Comparison of ENCODE assay signal across 27 cellular contexts in genomic region chr5:29963956-29964355, GRCh38.
DNase-seq lines count a peak whose midpoint lies in the region; ATAC-seq, FAIRE-seq and TF ChIP-seq lines count a peak whose summit lies in the region.
"Had no signal": no experiment of that assay in that cellular context is flagged by ENCODE, and none has a peak within 500 bp of the region (broad histone marks: within the 10 kb centered on the region; RNA-seq: fewer than 3 reads in every experiment).

No MANE protein-coding gene starts in this region.

- no peak overlapping the region for H2AFZ ChIP-seq in HepG2 (ENCODE audit: low read length)

- intact Hi-C loops in HepG2 (cut with micrococcal nuclease; ENCODE audit: unreplicated experiment), result no loop called here
- intact Hi-C loops in right lobe of liver (cut with DNase I), result no loop called here

- POLR2A ChIA-PET in HepG2 (lab: Yijun Ruan, JAX), result no interaction called here

- no peak for TF ChIP-seq CTCF in HepG2 (CRISPR knock-in tag; IDR thresholded peaks at IDR 0.05)
- TF ChIP-seq CTCF in right lobe of liver (IDR thresholded peaks at IDR 0.05), result no peak

- H3K79me2 ChIP-seq in HepG2 (ENCODE audit: insufficient read depth, low read length), result no peaks in the 10 kb centered on the region

- no peak for TF ChIP-seq POLR2A in HepG2 (IDR thresholded peaks at IDR 0.05; ENCODE audit: insufficient read depth in 1 of 2, low read depth in 2 of 2, low read length in 2 of 2)
- no peak for TF ChIP-seq POLR2A in right lobe of liver (IDR thresholded peaks at IDR 0.05)
- no peak for TF ChIP-seq POLR2A in erythroblast (IDR thresholded peaks at IDR 0.05; ENCODE audit: low read length)

- no peaks in the 10 kb centered on the region for H3K27me3 ChIP-seq in HepG2 (ENCODE audit: control insufficient read depth in 1 of 2, insufficient read depth in 2 of 2, low read length in 2 of 2)
- H3K27me3 ChIP-seq in right lobe of liver, result no peaks in the 10 kb centered on the region
- H3K27me3 ChIP-seq: BLaER1 treated with 17β-estradiol and CSF1 and Interleukin-3, amounts not matched to agents 10 nM and 100 nM; body of pancreas; MG63; thyroid gland had no signal

- FAIRE-seq in HepG2 (lab: Jason Lieb, UNC), result no peak
- FAIRE-seq: keratinocyte, small intestine had no signal

- CTCF ChIA-PET in HepG2 (lab: Yijun Ruan, JAX; ENCODE audit: low intra/inter-chr PET ratio, low total read pairs), result no interaction called here

- in situ Hi-C loops in HepG2 (cut with HindIII; ENCODE audit: extremely low pct_ligation_motif_present, low pct_unique_long_range_greater_than_20kb), result no loop called here
- in situ Hi-C loops in SK-MEL-5 (cut with HindIII; ENCODE audit: low pct_unique_long_range_greater_than_20kb, low sequenced_read_pairs), result no loop called here

- no peak overlapping the region for H3K9ac ChIP-seq in HepG2 (ENCODE audit: insufficient read depth, low read depth, low read length)
- H3K9ac ChIP-seq: BLaER1 treated with 17β-estradiol and CSF1 and Interleukin-3, amounts not matched to agents 10 nM and 100 nM had no signal

- H4K20me1 ChIP-seq in HepG2 (ENCODE audit: insufficient read depth, low read length), result no peaks in the 10 kb centered on the region
- H4K20me1 ChIP-seq: BLaER1 treated with 17β-estradiol and CSF1 and Interleukin-3, amounts not matched to agents 10 nM and 100 nM had no signal

- TF ChIP-seq RAD21 in HepG2 (CRISPR knock-in tag; IDR thresholded peaks at IDR 0.05), result no peak

- DNase-seq in HepG2 (ENCODE audit: low spot score) (no peak), right lobe of liver (no peak), SK-MEL-5 (ENCODE audit: low read depth, low spot score) (peak; percentile 29), erythroblast (lab: John Stamatoyannopoulos, UW) (peak; percentile 2 to 8), NCI-H128 (lab: John Stamatoyannopoulos, UW; ENCODE audit: unreplicated experiment) (no peak), GM19240 (ENCODE audit: insufficient read length, low spot score) (no peak)
- DNase-seq: activated B cell treated with CpG ODN at 0.5 μM for 24 hours; activated CD4-positive, alpha-beta T cell treated with anti-CD3 and anti-CD28 coated beads, Interleukin-2, amount 50 U/mL, for 1 hour; activated naive CD8-positive, alpha-beta T cell treated with anti-CD3 and anti-CD28 coated beads, Interleukin-2, amount 50 U/mL, for 24 hours; activated T-cell treated with anti-CD3 and anti-CD28 coated beads, Interleukin-2, amount 50 U/mL, for 4 hours; body of pancreas; DMS79 treated with DMSO at 0.1 percent for 48 hours; HFFc6; IMR-90; MG63; NCI-H1417 treated with DMSO at 0.1 percent for 48 hours; NCI-H82; small intestine; stimulated activated CD8-positive, alpha-beta memory T cell treated with anti-CD3 and anti-CD28 coated beads, Interleukin-4, amount 100 ng/mL, for 48 hours; stimulated activated naive CD8-positive, alpha-beta T cell treated with anti-CD3 and anti-CD28 coated beads, Interleukin-15, amount 100 ng/mL, for 72 hours; thyroid gland had no signal

- TF ChIP-seq EP300 in HepG2 (IDR thresholded peaks at IDR 0.05; ENCODE audit: low read depth in 2 of 2, low read length in 2 of 2) (no peak), HepG2 (CRISPR knock-in tag; IDR thresholded peaks at IDR 0.05; ENCODE audit: borderline replicate concordance) (no peak)

- H3K27ac ChIP-seq in HepG2 (ENCODE audit: extremely low read length, insufficient read depth, low read length), result no peak overlapping the region
- H3K27ac ChIP-seq in right lobe of liver, result no peak overlapping the region
- H3K27ac ChIP-seq: BLaER1 treated with 17β-estradiol and CSF1 and Interleukin-3, amounts not matched to agents 10 nM and 100 nM; body of pancreas; thyroid gland had no signal

- H3K36me3 ChIP-seq in HepG2 (replicated peaks in 1 of 2; ENCODE audit: control insufficient read depth in 1 of 2, insufficient read depth in 2 of 2, low read length in 2 of 2) (no peaks in the 10 kb centered on the region), right lobe of liver (no peaks in the 10 kb centered on the region)
- H3K36me3 ChIP-seq: BLaER1 treated with 17β-estradiol and CSF1 and Interleukin-3, amounts not matched to agents 10 nM and 100 nM; MG63; thyroid gland had no signal

- ATAC-seq in HepG2, result no peak
- ATAC-seq in right lobe of liver, result no peak
- ATAC-seq in HG03442 (IDR thresholded peaks at IDR 0.05; ENCODE audit: unreplicated experiment), result no peak
- no peak for ATAC-seq in HG03354 (IDR thresholded peaks at IDR 0.05; ENCODE audit: poor library complexity, severe bottlenecking, unreplicated experiment)
- ATAC-seq: activated naive CD8-positive, alpha-beta T cell treated with anti-CD3 and anti-CD28 coated beads, Interleukin-2, amount 50 U/mL, for 24 hours; activated T-cell treated with anti-CD3 and anti-CD28 coated beads, Interleukin-2, amount 50 U/mL, for 4 hours; body of pancreas; natural killer cell treated with Interleukin-12 subunit alpha and Interleukin-12 subunit beta and Interleukin-15 and Interleukin-18, amount 100 ng/mL, for 72 hours; stimulated activated naive CD8-positive, alpha-beta T cell treated with anti-CD3 and anti-CD28 coated beads, Interleukin-15, amount 100 ng/mL, for 72 hours had no signal

- 1% methylated on average over 3 of the region's 3 CpGs for WGBS in HepG2 (ENCODE audit: low lambda C conversion rate)
- WGBS in right lobe of liver (ENCODE audit: insufficient coverage, low coverage, low lambda C conversion rate, missing lambda C conversion rate), result 42% methylated on average over 3 of the region's 3 CpGs

- H3K4me3 ChIP-seq in HepG2 (replicated peaks in 1 of 3; ENCODE audit: insufficient read depth in 1 of 3, low read depth in 2 of 3, low read length in 3 of 3) (no peak overlapping the region), right lobe of liver (no peak overlapping the region)
- H3K4me3 ChIP-seq: BLaER1 treated with 17β-estradiol and CSF1 and Interleukin-3, amounts not matched to agents 10 nM and 100 nM; body of pancreas; lung; MG63; thyroid gland had no signal

- H3K9me3 ChIP-seq in HepG2 (ENCODE audit: low read length) (peaks cover 34% of the 10 kb centered on the region), right lobe of liver (no peaks in the 10 kb centered on the region)
- H3K9me3 ChIP-seq: BLaER1 treated with 17β-estradiol and CSF1 and Interleukin-3, amounts not matched to agents 10 nM and 100 nM; body of pancreas; MG63; thyroid gland had no signal

- no TSS peak for BruUV-seq in HepG2 (replicated peaks; lab: Mats Ljungman, UMichigan)

- H3K4me1 ChIP-seq in HepG2 (ENCODE audit: insufficient read depth, low read length) (no peaks in the 10 kb centered on the region), right lobe of liver (no peaks in the 10 kb centered on the region)
- H3K4me1 ChIP-seq: BLaER1 treated with 17β-estradiol and CSF1 and Interleukin-3, amounts not matched to agents 10 nM and 100 nM; body of pancreas; thyroid gland had no signal

- no peak overlapping the region for H3K4me2 ChIP-seq in HepG2 (ENCODE audit: low read depth, low read length)
- H3K4me2 ChIP-seq: BLaER1 treated with 17β-estradiol and CSF1 and Interleukin-3, amounts not matched to agents 10 nM and 100 nM had no signal

TF ChIP-seq in HepG2, 621 proteins besides CTCF, POLR2A, EP300 and RAD21:
- TF ChIP-seq DR1 (CRISPR knock-in tag; IDR thresholded peaks at IDR 0.05) (no peak), MIER2 (CRISPR knock-in tag; IDR thresholded peaks at IDR 0.05) (peak; percentile 79), REST (IDR thresholded peaks at IDR 0.05; ENCODE audit: borderline replicate concordance in 1 of 2, low read depth in 1 of 2, low read length in 2 of 2) (peak in 1 of 2 experiments; percentile 91; a peak in 3 of 4 replicates), ZEB1 (IDR thresholded peaks at IDR 0.05; ENCODE audit: insufficient replicate concordance, low read depth) (no peak)

Comparison
In these comparisons a context has a peak if more than half of its experiments do, and no peak if none do; other contexts are left out.
1. DNase-seq: peak in SK-MEL-5 (single experiment) and erythroblast (2 of 2); none in HepG2 (single experiment), right lobe of liver (0 of 3), NCI-H128 (single experiment) and GM19240 (single experiment).